Comparison of ENCODE assay signal across 8 cellular contexts in the genomic region with DNA sequence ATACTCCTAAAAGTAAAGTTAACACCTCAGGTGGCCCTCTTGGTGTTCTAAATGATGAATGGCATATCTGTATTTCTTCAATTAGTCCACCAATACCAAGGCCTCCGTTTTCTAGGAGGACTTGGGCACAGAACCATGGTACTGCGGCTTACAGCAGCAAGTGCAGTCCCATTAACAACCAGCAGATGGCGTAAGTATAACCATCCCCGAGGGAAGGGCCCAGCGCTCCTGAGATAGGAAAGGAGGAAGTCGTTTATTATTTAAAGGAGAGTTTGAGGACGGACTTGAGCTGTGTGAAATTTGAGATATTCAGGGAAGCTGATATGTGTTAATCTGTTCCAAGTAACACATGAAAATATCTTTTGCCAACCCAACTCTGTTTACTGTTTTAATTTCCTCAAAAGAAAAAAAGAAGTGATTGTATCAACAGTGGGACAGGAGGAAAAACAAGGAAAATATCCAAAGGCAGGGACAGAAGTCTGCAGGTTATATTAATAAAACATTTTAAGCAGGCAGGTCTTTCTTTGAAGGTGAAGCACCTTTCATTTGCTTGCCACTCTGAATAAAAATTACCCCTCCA.
DNase-seq lines count a peak whose midpoint lies in the region; ATAC-seq and TF ChIP-seq lines count a peak whose summit lies in the region.

No MANE protein-coding gene starts in this region.

- H3K4me3 Mint-ChIP-seq in T-helper 2 cell treated with Interferon-gamma antibody and Interleukin-4, amounts not matched to agents 5 μg/mL and 100 μg/mL, for 36 hours: no peak overlapping the region

- H3K27me3 Mint-ChIP-seq in T-helper 2 cell treated with Interferon-gamma antibody and Interleukin-4, amounts not matched to agents 5 μg/mL and 100 μg/mL, for 36 hours (ENCODE audit: low read depth): peaks cover 2% of the 10 kb centered on the region

- H3K9me3 Mint-ChIP-seq in T-helper 2 cell treated with Interferon-gamma antibody and Interleukin-4, amounts not matched to agents 5 μg/mL and 100 μg/mL, for 36 hours: peaks cover 24% of the 10 kb centered on the region

- H3K36me3 Mint-ChIP-seq in T-helper 2 cell treated with Interferon-gamma antibody and Interleukin-4, amounts not matched to agents 5 μg/mL and 100 μg/mL, for 36 hours (ENCODE audit: low read depth): no peaks in the 10 kb centered on the region

- no peak overlapping the region for H3K4me3 ChIP-seq in astrocyte of the spinal cord (ENCODE audit: low read depth, low read length)

- no peak overlapping the region for H3K27ac Mint-ChIP-seq in T-helper 2 cell treated with Interferon-gamma antibody and Interleukin-4, amounts not matched to agents 5 μg/mL and 100 μg/mL, for 36 hours

- DNase-seq in AG08395 (ENCODE audit: low spot score): peak; percentile 76
- peak; percentile 62 for DNase-seq in NCI-H1694 (lab: John Stamatoyannopoulos, UW)
- DNase-seq in T-helper 2 cell treated with Interferon-gamma antibody and Interleukin-4, amounts not matched to agents 5 μg/mL and 100 μg/mL, for 36 hours (ENCODE audit: low spot score): peak; percentile 42
- peak; percentile 87 for DNase-seq in astrocyte of the spinal cord (ENCODE audit: low read depth, low spot score)
- DNase-seq in hypothalamus (lab: John Stamatoyannopoulos, UW): peak in 26 of 51 donors; percentile 0 to 56 (median 4)
- DNase-seq in smooth muscle cell of the brain vasculature (ENCODE audit: low read depth, low spot score): peak; percentile 46

- in situ Hi-C loops in astrocyte of the spinal cord (cut with HindIII; ENCODE audit: low sequenced_read_pairs): no loop called here

- ATAC-seq in GM19372 (IDR thresholded peaks at IDR 0.05; ENCODE audit: low read depth, unreplicated experiment) (peak; percentile 56), GM18520 (IDR thresholded peaks at IDR 0.05; ENCODE audit: unreplicated experiment) (no peak)

- TF ChIP-seq CTCF in astrocyte of the spinal cord (IDR thresholded peaks at IDR 0.05; ENCODE audit: low read depth, low read length): peak; percentile 89

- peaks cover 5% of the 10 kb centered on the region for H3K4me1 Mint-ChIP-seq in T-helper 2 cell treated with Interferon-gamma antibody and Interleukin-4, amounts not matched to agents 5 μg/mL and 100 μg/mL, for 36 hours (ENCODE audit: low read depth)

Comparison
In these comparisons a context has a peak if more than half of its experiments do, and no peak if none do; other contexts are left out.
1. DNase-seq: peak in every context shown above with its lines; median percentile 87 in astrocyte of the spinal cord; 76 in AG08395; 62 in NCI-H1694; 46 in smooth muscle cell of the brain vasculature; 42 in T-helper 2 cell treated with Interferon-gamma antibody and Interleukin-4, amounts not matched to agents 5 μg/mL and 100 μg/mL, for 36 hours; 4 in hypothalamus.